ENCODE assay signal across 29 cellular contexts in genomic region chr3:107035176-107035575, GRCh38.
DNase-seq lines count a peak whose midpoint lies in the region; ATAC-seq, FAIRE-seq and TF ChIP-seq lines count a peak whose summit lies in the region.
"Had no signal": no experiment of that assay in that cellular context is flagged by ENCODE, and none has a peak within 500 bp of the region (broad histone marks: within the 10 kb centered on the region; RNA-seq: fewer than 3 reads in every experiment).

No MANE protein-coding gene starts in this region.

- H3K4me2 ChIP-seq in GM23338: no peak overlapping the region
- H3K4me2 ChIP-seq: BLaER1 had no signal

- DNase-seq in COLO829 (ENCODE audit: low spot score) (peak; percentile 57), GM23338 (ENCODE audit: low spot score) (no peak), astrocyte of the hippocampus (ENCODE audit: low read depth, low spot score) (peak; percentile 17), pons (ENCODE audit: low spot score) (peak; percentile 12), D721Med (ENCODE audit: insufficient read length, low spot score) (no peak), NCI-H1436 (lab: John Stamatoyannopoulos, UW) (no peak)
- DNase-seq: 8988T; ACHN; BE2C; C1 segment of cervical spinal cord; Caco-2; Calu3; CD4-positive, alpha-beta memory T cell; CD4-positive, CD25-positive, alpha-beta regulatory T cell; CD8-positive, alpha-beta memory T cell; DMS 273 treated with DMSO at 0.1 percent for 48 hours; DMS153; DMS53; DMS79; DND-41; EL; GDM1 had no signal

- H3K27me3 Mint-ChIP-seq in GM23338 (ENCODE audit: insufficient read depth, low read depth, poor library complexity): peaks cover 5% of the 10 kb centered on the region
- H3K27me3 Mint-ChIP-seq: CD4-positive, CD25-positive, alpha-beta regulatory T cell had no signal

- H3K79me2 ChIP-seq in GM23338 (replicated peaks; ENCODE audit: insufficient read depth): no peaks in the 10 kb centered on the region

- TF ChIP-seq CTCF in GM23338 (conservative IDR thresholded peaks at IDR 0.05; ENCODE audit: low read depth in 2 of 2): no peak
- TF ChIP-seq CTCF in D721Med (IDR thresholded peaks at IDR 0.05; ENCODE audit: insufficient read depth, missing control alignments): no peak

- H3K4me1 ChIP-seq in GM23338 (ENCODE audit: insufficient read depth): no peaks in the 10 kb centered on the region
- H3K4me1 ChIP-seq: BE2C, BLaER1, Caco-2 had no signal

- H3K4me1 Mint-ChIP-seq in GM23338: no peaks in the 10 kb centered on the region
- H3K4me1 Mint-ChIP-seq: CD14-positive monocyte; CD4-positive, alpha-beta memory T cell; CD4-positive, CD25-positive, alpha-beta regulatory T cell; CD8-positive, alpha-beta memory T cell had no signal

- 0 out of 2 replicates have a peak overlapping the region, but pooled peaks have one; percentile 1 for H2AFZ ChIP-seq in GM23338

- no peaks in the 10 kb centered on the region for H4K20me1 ChIP-seq in GM23338 (replicated peaks; ENCODE audit: insufficient read depth)
- H4K20me1 ChIP-seq: BLaER1 had no signal

- ATAC-seq in GM23338: no peak
- ATAC-seq in GM18502 (IDR thresholded peaks at IDR 0.05; ENCODE audit: poor library complexity, unreplicated experiment): no peak
- ATAC-seq: GM12878 had no signal

- H3K27ac ChIP-seq in GM23338 (ENCODE audit: low read depth): no peak overlapping the region
- H3K27ac ChIP-seq: BLaER1 had no signal

- H3F3A ChIP-seq in GM23338 (replicated peaks; ENCODE audit: low read depth): no peaks in the 10 kb centered on the region

- no peak overlapping the region for H3K27ac Mint-ChIP-seq in GM23338
- H3K27ac Mint-ChIP-seq: CD14-positive monocyte; CD4-positive, alpha-beta memory T cell; CD4-positive, CD25-positive, alpha-beta regulatory T cell; CD8-positive, alpha-beta memory T cell had no signal

- H3K27me3 ChIP-seq in GM23338 (ENCODE audit: insufficient read depth): no peaks in the 10 kb centered on the region
- H3K27me3 ChIP-seq: BE2C, BLaER1 had no signal

- FAIRE-seq in D721Med (lab: Jason Lieb, UNC): no peak
- FAIRE-seq: A204.1, GM12892, GM18507 had no signal

- H3K36me3 Mint-ChIP-seq in GM23338 (ENCODE audit: low read depth): peaks cover 50% of the 10 kb centered on the region
- H3K36me3 Mint-ChIP-seq: CD14-positive monocyte; CD4-positive, alpha-beta memory T cell; CD4-positive, CD25-positive, alpha-beta regulatory T cell; CD8-positive, alpha-beta memory T cell had no signal

- no peak overlapping the region for H3K4me3 Mint-ChIP-seq in GM23338
- H3K4me3 Mint-ChIP-seq: CD14-positive monocyte; CD4-positive, alpha-beta memory T cell; CD8-positive, alpha-beta memory T cell had no signal

- H3K4me3 ChIP-seq in GM23338: no peak overlapping the region
- H3K4me3 ChIP-seq: BLaER1, GM12878 had no signal

- no peaks in the 10 kb centered on the region for H3K36me3 ChIP-seq in GM23338 (ENCODE audit: insufficient read depth)
- H3K36me3 ChIP-seq: BE2C, BLaER1 had no signal

- peaks cover 49% of the 10 kb centered on the region for H3K9me3 Mint-ChIP-seq in GM23338

- peaks cover 5% of the 10 kb centered on the region for H3K9me2 ChIP-seq in GM23338 (ENCODE audit: insufficient read depth)

TF ChIP-seq in GM23338, 12 proteins besides CTCF, POLR2A, EP300 and RAD21:
- TF ChIP-seq ETS1 (IDR thresholded peaks at IDR 0.05) (no peak), NANOG (IDR thresholded peaks at IDR 0.05; ENCODE audit: borderline replicate concordance) (no peak), EZH2phosphoT487 (IDR thresholded peaks at IDR 0.05; ENCODE audit: unreplicated experiment) (no peak), CREB1 (CRISPR knock-in tag; IDR thresholded peaks at IDR 0.05; ENCODE audit: low read depth) (no peak)

Comparison
In these comparisons a context has a peak if more than half of its experiments do, and no peak if none do; other contexts are left out.
1. DNase-seq: peak in COLO829 (single experiment), astrocyte of the hippocampus (single experiment) and pons (single experiment); none in GM23338 (single experiment), D721Med (single experiment) and NCI-H1436 (single experiment).